40 cellular contexts compared by ENCODE assay signal in genomic region chr6:69722683-69723082, GRCh38.
"Had no signal": no experiment of that assay in that cellular context is flagged by ENCODE, and none has a peak within 500 bp of the region (broad histone marks: within the 10 kb centered on the region; RNA-seq: fewer than 3 reads in every experiment).

No MANE protein-coding gene starts in this region.

- H3K9me3 Mint-ChIP-seq: activated naive CD4-positive, alpha-beta T cell treated with anti-CD3 and anti-CD28 coated beads, Interleukin-2, amount 10 ng/mL, durations not matched to agents 7 days and 5 days had no signal

- H3K4me1 ChIP-seq: adrenal gland, ascending aorta, body of pancreas, breast epithelium had no signal

- H3K36me3 ChIP-seq: adrenal gland, brain microvascular endothelial cell, breast epithelium, cardiac muscle cell had no signal

- H3K27ac Mint-ChIP-seq: activated naive CD4-positive, alpha-beta T cell treated with anti-CD3 and anti-CD28 coated beads for 36 hours; activated naive CD4-positive, alpha-beta T cell treated with anti-CD3 and anti-CD28 coated beads, Interleukin-2, amount 10 ng/mL, durations not matched to agents 7 days and 5 days; activated naive CD4-positive, alpha-beta T cell treated with anti-CD3 and anti-CD28 coated beads, Interleukin-2, amount 50 U/mL, for 24 hours; activated naive CD4-positive, alpha-beta T cell treated with anti-CD3 and anti-CD28 coated beads, Interleukin-2, amount 50 U/mL, for 72 hours; activated naive CD8-positive, alpha-beta T cell; activated naive CD8-positive, alpha-beta T cell treated with anti-CD3 and anti-CD28 coated beads for 36 hours; activated naive CD8-positive, alpha-beta T cell treated with anti-CD3 and anti-CD28 coated beads, Interleukin-2, amount 10 ng/mL, durations not matched to agents 7 days and 5 days; activated naive CD8-positive, alpha-beta T cell treated with anti-CD3 and anti-CD28 coated beads, Interleukin-2, amount 50 U/mL, for 24 hours; activated T-cell treated with anti-CD3 and anti-CD28 coated beads, Interleukin-2, amount 50 U/mL, for 24 hours; activated T-cell treated with anti-CD3 and anti-CD28 coated beads, Interleukin-2, amount 50 U/mL, for 72 hours; activated T-helper 1 cell treated with anti-CD3 and anti-CD28 coated beads, Interleukin-12 subunit alpha, Interleukin-12 subunit beta, Interleukin-2, Interleukin-4 antibody, amounts not matched to agents 30 ng/mL and 10 ng/mL and 1 ng/mL, durations not matched to agents 14 hours and 24 hours and 36 hours; activated T-helper 17 cell treated with anti-CD3 and anti-CD28 coated beads, Interleukin-2, amount 50 U/mL, for 72 hours; activated T-helper 2 cell treated with anti-CD3 and anti-CD28 coated beads, Interferon-gamma antibody, Interleukin-2, Interleukin-4, amounts not matched to agents 10 μg/mL and 5 μg/mL and 100 μg/mL, durations not matched to agents 14 hours and 24 hours and 36 hours; brain had no signal

- H3K4me1 Mint-ChIP-seq: activated naive CD4-positive, alpha-beta T cell treated with anti-CD3 and anti-CD28 coated beads, Interleukin-2, amount 10 ng/mL, durations not matched to agents 7 days and 5 days; activated naive CD8-positive, alpha-beta T cell treated with anti-CD3 and anti-CD28 coated beads for 36 hours; activated naive CD8-positive, alpha-beta T cell treated with anti-CD3 and anti-CD28 coated beads, Interleukin-2, amount 10 ng/mL, durations not matched to agents 7 days and 5 days; activated naive CD8-positive, alpha-beta T cell treated with anti-CD3 and anti-CD28 coated beads, Interleukin-2, amount 50 U/mL, for 24 hours; brain had no signal

- H3K27me3 ChIP-seq: adrenal gland, ascending aorta, body of pancreas, brain microvascular endothelial cell, breast epithelium, cardiac muscle cell had no signal

- H3K27ac ChIP-seq: adrenal gland, ascending aorta, body of pancreas, brain microvascular endothelial cell, breast epithelium, cardiac muscle cell had no signal

- ATAC-seq: activated naive CD4-positive, alpha-beta T cell treated with anti-CD3 and anti-CD28 coated beads, Interleukin-2, amount 50 U/mL, for 72 hours; activated naive CD8-positive, alpha-beta T cell treated with anti-CD3 and anti-CD28 coated beads, Interleukin-2, amount 50 U/mL, for 24 hours; activated T-cell treated with anti-CD3 and anti-CD28 coated beads, Interleukin-2, amount 50 U/mL, for 4 hours; activated T-cell treated with anti-CD3 and anti-CD28 coated beads, Interleukin-2, amount 50 U/mL, for 72 hours; activated T-helper 17 cell treated with anti-CD3 and anti-CD28 coated beads, Interleukin-2, amount 50 U/mL, for 72 hours; body of pancreas had no signal

- H3K4me3 ChIP-seq: adrenal gland, ascending aorta, body of pancreas, breast epithelium, cardiac muscle cell had no signal

- DNase-seq: activated effector memory CD4-positive, alpha-beta T cell treated with anti-CD3 and anti-CD28 coated beads, Interleukin-2, amount 50 U/mL, for 16 hours; activated effector memory CD4-positive, alpha-beta T cell treated with Interleukin-2 at 50 U/mL for 16 hours; activated gamma-delta T cell; activated gamma-delta T cell treated with Interleukin-2 at 50 U/mL for 16 hours; activated naive CD4-positive, alpha-beta T cell; activated naive CD4-positive, alpha-beta T cell treated with anti-CD3 and anti-CD28 coated beads for 36 hours; activated naive CD4-positive, alpha-beta T cell treated with anti-CD3 and anti-CD28 coated beads, Interleukin-2, amount 10 ng/mL, durations not matched to agents 7 days and 5 days; activated naive CD4-positive, alpha-beta T cell treated with anti-CD3 and anti-CD28 coated beads, Interleukin-2, amount 50 U/mL, for 16 hours; activated naive CD4-positive, alpha-beta T cell treated with Interleukin-2 at 50 U/mL for 16 hours; activated naive CD8-positive, alpha-beta T cell treated with anti-CD3 and anti-CD28 coated beads for 36 hours; activated naive CD8-positive, alpha-beta T cell treated with anti-CD3 and anti-CD28 coated beads, Interleukin-2, amount 10 ng/mL, durations not matched to agents 7 days and 5 days; activated naive CD8-positive, alpha-beta T cell treated with anti-CD3 and anti-CD28 coated beads, Interleukin-2, amount 50 U/mL, for 24 hours; activated T-cell treated with anti-CD3 and anti-CD28 coated beads, Interleukin-2, amount 50 U/mL, for 1 hour; activated T-cell treated with anti-CD3 and anti-CD28 coated beads, Interleukin-2, amount 50 U/mL, for 24 hours; activated T-cell treated with anti-CD3 and anti-CD28 coated beads, Interleukin-2, amount 50 U/mL, for 4 hours; activated T-cell treated with anti-CD3 and anti-CD28 coated beads, Interleukin-2, amount 50 U/mL, for 48 hours; activated T-cell treated with anti-CD3 and anti-CD28 coated beads, Interleukin-2, amount 50 U/mL, for 72 hours; adrenal gland; amniotic stem cell; amygdala; anterior cingulate cortex; aorta; body of pancreas; brain microvascular endothelial cell; caudate nucleus; central memory CD4-positive, alpha-beta T cell; cerebellar nuclear complex had no signal

- H3K27me3 Mint-ChIP-seq: activated naive CD4-positive, alpha-beta T cell treated with anti-CD3 and anti-CD28 coated beads, Interleukin-2, amount 10 ng/mL, durations not matched to agents 7 days and 5 days; activated naive CD4-positive, alpha-beta T cell treated with anti-CD3 and anti-CD28 coated beads, Interleukin-2, amount 50 U/mL, for 24 hours; activated naive CD8-positive, alpha-beta T cell; activated naive CD8-positive, alpha-beta T cell treated with anti-CD3 and anti-CD28 coated beads for 36 hours; activated naive CD8-positive, alpha-beta T cell treated with anti-CD3 and anti-CD28 coated beads, Interleukin-2, amount 10 ng/mL, durations not matched to agents 7 days and 5 days; activated naive CD8-positive, alpha-beta T cell treated with anti-CD3 and anti-CD28 coated beads, Interleukin-2, amount 50 U/mL, for 24 hours; activated T-cell treated with anti-CD3 and anti-CD28 coated beads, Interleukin-2, amount 50 U/mL, for 24 hours; activated T-helper 17 cell treated with anti-CD3 and anti-CD28 coated beads, Interleukin-2, amount 50 U/mL, for 72 hours; brain; central memory CD8-positive, alpha-beta T cell had no signal

- H3K4me3 Mint-ChIP-seq: activated naive CD4-positive, alpha-beta T cell treated with anti-CD3 and anti-CD28 coated beads for 36 hours; activated naive CD4-positive, alpha-beta T cell treated with anti-CD3 and anti-CD28 coated beads, Interleukin-2, amount 10 ng/mL, durations not matched to agents 7 days and 5 days; activated naive CD4-positive, alpha-beta T cell treated with anti-CD3 and anti-CD28 coated beads, Interleukin-2, amount 50 U/mL, for 24 hours; activated naive CD8-positive, alpha-beta T cell; activated naive CD8-positive, alpha-beta T cell treated with anti-CD3 and anti-CD28 coated beads for 36 hours; activated naive CD8-positive, alpha-beta T cell treated with anti-CD3 and anti-CD28 coated beads, Interleukin-2, amount 10 ng/mL, durations not matched to agents 7 days and 5 days; activated naive CD8-positive, alpha-beta T cell treated with anti-CD3 and anti-CD28 coated beads, Interleukin-2, amount 50 U/mL, for 24 hours; activated T-cell treated with anti-CD3 and anti-CD28 coated beads, Interleukin-2, amount 50 U/mL, for 24 hours; activated T-cell treated with anti-CD3 and anti-CD28 coated beads, Interleukin-2, amount 50 U/mL, for 4 hours; activated T-cell treated with anti-CD3 and anti-CD28 coated beads, Interleukin-2, amount 50 U/mL, for 72 hours; activated T-helper 1 cell treated with anti-CD3 and anti-CD28 coated beads, Interleukin-12 subunit alpha, Interleukin-12 subunit beta, Interleukin-2, Interleukin-4 antibody, amounts not matched to agents 30 ng/mL and 10 ng/mL and 1 ng/mL, durations not matched to agents 14 hours and 24 hours and 36 hours; activated T-helper 17 cell treated with anti-CD3 and anti-CD28 coated beads, Interleukin-2, amount 50 U/mL, for 72 hours; brain; central memory CD8-positive, alpha-beta T cell had no signal

- FAIRE-seq: astrocyte, bronchial epithelial cell had no signal
